ENCODE assay signal across 18 cellular contexts in genomic region chr5:125140220-125140619, GRCh38.
"Had no signal": no experiment of that assay in that cellular context is flagged by ENCODE, and none has a peak within 500 bp of the region (broad histone marks: within the 10 kb centered on the region; RNA-seq: fewer than 3 reads in every experiment).

No MANE protein-coding gene starts in this region.

- H3K9ac ChIP-seq: neural progenitor cell had no signal

- DNase-seq: endodermal cell; erythroblast; glutamatergic neuron; immature natural killer cell; kidney; left cardiac atrium; left ventricle myocardium inferior; lower lobe of right lung; nucleus accumbens; ovary; right cardiac atrium; stimulated activated CD4-positive, alpha-beta T cell treated with anti-CD3 and anti-CD28 coated beads, Interleukin-2, amount 100 ng/mL, for 48 hours; stimulated activated naive CD4-positive, alpha-beta T cell treated with Interleukin-2 at 50 U/mL for 16 hours; thyroid gland had no signal

- H3K4me2 ChIP-seq: neural progenitor cell had no signal

- ATAC-seq: gastroesophageal sphincter; lower lobe of right lung; natural killer cell treated with Interleukin-12 subunit alpha and Interleukin-12 subunit beta and Interleukin-15 and Interleukin-18, amount 100 ng/mL, for 72 hours had no signal

- H2AFZ ChIP-seq: neural progenitor cell had no signal

- H3K27ac ChIP-seq: gastroesophageal sphincter, left ventricle myocardium inferior, lower lobe of right lung, neural progenitor cell, ovary, suprapubic skin, thyroid gland had no signal

- H3K36me3 ChIP-seq: gastroesophageal sphincter, left ventricle myocardium inferior, lower lobe of right lung, neural progenitor cell, ovary, suprapubic skin, thyroid gland had no signal

- H3K27me3 ChIP-seq: gastroesophageal sphincter, neural progenitor cell, ovary, suprapubic skin, thyroid gland had no signal

- H3K4me3 ChIP-seq: gastroesophageal sphincter, left ventricle myocardium inferior, lower lobe of right lung, neural progenitor cell, ovary, suprapubic skin, thyroid gland had no signal

- H3K4me1 ChIP-seq: gastroesophageal sphincter, left ventricle myocardium inferior, lower lobe of right lung, suprapubic skin, thyroid gland had no signal

- H3K9me3 ChIP-seq: gastroesophageal sphincter, left ventricle myocardium inferior, lower lobe of right lung, ovary, suprapubic skin, thyroid gland had no signal
